In genomic region chr4:168652818-168653217, GRCh38 we compare ENCODE assay signal across 15 cellular contexts.
"Had no signal": no experiment of that assay in that cellular context is flagged by ENCODE, and none has a peak within 500 bp of the region (broad histone marks: within the 10 kb centered on the region; RNA-seq: fewer than 3 reads in every experiment).

No MANE protein-coding gene starts in this region.

- FAIRE-seq: colon had no signal

- H3K36me3 Mint-ChIP-seq: natural killer cell had no signal

- H3K9me3 ChIP-seq: esophagus squamous epithelium, gastroesophageal sphincter had no signal

- H3K36me3 ChIP-seq: esophagus squamous epithelium, gastroesophageal sphincter had no signal

- H3K4me3 Mint-ChIP-seq: dendritic cell treated with granulocyte-macrophage colony-stimulating factor and Interleukin-4, amounts not matched to agents 40 ng/mL and 50 ng/mL, for 4 days; natural killer cell had no signal

- H3K9me3 Mint-ChIP-seq: dendritic cell treated with granulocyte-macrophage colony-stimulating factor and Interleukin-4, amounts not matched to agents 40 ng/mL and 50 ng/mL, for 4 days; natural killer cell had no signal

- H3K27ac Mint-ChIP-seq: dendritic cell treated with granulocyte-macrophage colony-stimulating factor and Interleukin-4, amounts not matched to agents 40 ng/mL and 50 ng/mL, for 4 days; natural killer cell had no signal

- H3K27me3 ChIP-seq: esophagus squamous epithelium, gastroesophageal sphincter had no signal

- H3K4me1 ChIP-seq: gastroesophageal sphincter had no signal

- H3K27ac ChIP-seq: esophagus squamous epithelium, gastroesophageal sphincter had no signal

- ATAC-seq: gastroesophageal sphincter, left lobe of liver, natural killer cell, sciatic nerve had no signal

- H3K4me3 ChIP-seq: esophagus squamous epithelium, gastroesophageal sphincter had no signal

- DNase-seq: esophagus squamous epithelium; foreskin fibroblast; glutamatergic neuron; islet precursor cell; natural killer cell; posterior cingulate gyrus; stimulated activated CD4-positive, alpha-beta T cell treated with anti-CD3 and anti-CD28 coated beads, Interleukin-2, amount 100 ng/mL, for 24 hours; stimulated activated CD4-positive, alpha-beta T cell treated with anti-CD3 and anti-CD28 coated beads, Interleukin-4, amount 100 ng/mL, for 4 hours; stimulated activated naive CD4-positive, alpha-beta T cell treated with Interleukin-2 at 50 U/mL for 16 hours; trophoblast cell had no signal
